Comparison of ENCODE assay signal across 13 cellular contexts in the genomic region with DNA sequence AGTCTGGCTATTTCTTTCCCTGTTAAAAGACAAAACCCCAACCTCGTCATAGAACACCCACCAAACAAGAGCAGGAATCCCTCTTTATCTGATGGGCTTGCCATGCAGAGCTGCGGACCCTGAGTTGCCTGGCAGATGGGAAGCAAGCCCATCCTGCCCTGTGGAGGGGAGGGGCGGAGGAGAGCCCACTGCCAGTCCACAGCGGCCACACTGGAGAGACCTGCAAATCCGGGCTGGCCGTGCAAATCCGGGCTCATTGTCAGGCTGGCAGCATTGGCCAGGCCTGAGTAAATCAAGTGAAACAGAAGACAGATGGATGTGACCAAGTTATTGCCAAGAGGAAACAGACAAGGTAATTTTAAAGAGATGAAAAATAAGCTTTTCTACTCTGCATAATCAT. TPM values are rescaled to one million over a fixed set of nuclear protein-coding genes. Genes with fewer than 3 reads are reported as not detected.
DNase-seq lines count a peak whose midpoint lies in the region; TF ChIP-seq lines count a peak whose summit lies in the region.
"Had no signal": no experiment of that assay in that cellular context is flagged by ENCODE, and none has a peak within 500 bp of the region (broad histone marks: within the 10 kb centered on the region; RNA-seq: fewer than 3 reads in every experiment).

No MANE protein-coding gene starts in this region.

- TF ChIP-seq POLR2A in tibial nerve (IDR thresholded peaks at IDR 0.05): no peak

- H3K9me3 ChIP-seq in mesodermal cell (ENCODE audit: control insufficient read depth, low read length): peaks cover 4% of the 10 kb centered on the region
- no peaks in the 10 kb centered on the region for H3K9me3 ChIP-seq in tibial nerve

- DNase-seq in NCI-H2196 (lab: John Stamatoyannopoulos, UW; ENCODE audit: unreplicated experiment) (peak; percentile 41), NCI-H2196 treated with DMSO at 0.1 percent for 48 hours (lab: John Stamatoyannopoulos, UW; ENCODE audit: unreplicated experiment) (no peak), caudate nucleus (lab: John Stamatoyannopoulos, UW) (peak in 36 of 61 donors; percentile 6 to 85 (median 26)), tibial nerve (ENCODE audit: low spot score in 2 of 2) (no peak), GF-D8 (lab: John Stamatoyannopoulos, UW) (no peak), NCI-H146 treated with DMSO at 0.1 percent for 48 hours (lab: John Stamatoyannopoulos, UW; ENCODE audit: unreplicated experiment) (no peak), NCI-H69 (lab: John Stamatoyannopoulos, UW) (no peak)
- DNase-seq: 8988T; H7; NCI-H2081; OCI-M1; stimulated activated naive CD8-positive, alpha-beta T cell treated with anti-CD3 and anti-CD28 coated beads, Interleukin-15, amount 100 ng/mL, for 72 hours had no signal

- H3K4me1 ChIP-seq in mesodermal cell (ENCODE audit: control insufficient read depth, insufficient read depth, low read length, poor library complexity, severe bottlenecking) (peaks cover 18% of the 10 kb centered on the region), tibial nerve (peaks cover 0 to 15% (median 3%) of the 10 kb centered on the region in 4 donors)

- H3K4me3 ChIP-seq in mesodermal cell (ENCODE audit: extremely low read depth, insufficient read depth, low read length, poor library complexity, severe bottlenecking) (no peak overlapping the region), tibial nerve (no peak overlapping the region)

- 77 to 88% methylated on average over 6 of the region's 7 CpGs for WGBS in mesodermal cell (ENCODE audit: insufficient coverage in 2 of 2), 2 experiments
- 57 to 58% methylated on average over 7 of the region's 7 CpGs for WGBS in tibial nerve, 2 donors

- H3K36me3 ChIP-seq in mesodermal cell (ENCODE audit: control insufficient read depth, insufficient read depth, low read length) (no peaks in the 10 kb centered on the region), tibial nerve (no peaks in the 10 kb centered on the region)

- H3K27ac ChIP-seq in caudate nucleus (ENCODE audit: low read depth, low read length) (peak overlapping the region; percentile 92), mesodermal cell (ENCODE audit: low read depth, low read length, severe bottlenecking) (peak overlapping the region; percentile 57), tibial nerve (peak overlapping the region in 3 of 4 donors; percentile 13 to 81 (median 73))

- no peaks in the 10 kb centered on the region for H3K27me3 ChIP-seq in tibial nerve

- no peak for TF ChIP-seq CTCF in tibial nerve (IDR thresholded peaks at IDR 0.05)

- no peak for TF ChIP-seq EP300 in tibial nerve (IDR thresholded peaks at IDR 0.05)

RNA-seq across cellular contexts. Expression of a gene that starts 22.0 kb away (rescaled TPM):
- polyA plus RNA-seq in mesodermal cell (2013, experiment 1 of 2): 436 TPM
- polyA plus RNA-seq in mesodermal cell (2013, experiment 2 of 2): 410 TPM
- 100 to 1,000 TPM; 244 to 321 (median 281) TPM for total RNA-seq in tibial nerve

RNA-seq across cellular contexts. Expression of a gene that starts 36.3 kb away (rescaled TPM):
- 586 TPM for polyA plus RNA-seq in mesodermal cell (2013, experiment 1 of 2)
- polyA plus RNA-seq in mesodermal cell (2013, experiment 2 of 2): 589 TPM
- 100 to 1,000 TPM; 387 to 515 (median 415) TPM for total RNA-seq in tibial nerve

Comparison
In these comparisons a context has a peak if more than half of its experiments do, and no peak if none do; other contexts are left out.
1. DNase-seq: peak in NCI-H2196 (single experiment) and caudate nucleus (36 of 61); none in NCI-H2196 treated with DMSO at 0.1 percent for 48 hours (single experiment), tibial nerve (0 of 2), GF-D8 (single experiment), NCI-H146 treated with DMSO at 0.1 percent for 48 hours (single experiment) and NCI-H69 (single experiment).
2. Peak in every context shown above with its lines, with median percentiles within 50 percentile points of each other: H3K27ac ChIP-seq.